Comparison of ENCODE assay signal across 19 cellular contexts in the genomic region with DNA sequence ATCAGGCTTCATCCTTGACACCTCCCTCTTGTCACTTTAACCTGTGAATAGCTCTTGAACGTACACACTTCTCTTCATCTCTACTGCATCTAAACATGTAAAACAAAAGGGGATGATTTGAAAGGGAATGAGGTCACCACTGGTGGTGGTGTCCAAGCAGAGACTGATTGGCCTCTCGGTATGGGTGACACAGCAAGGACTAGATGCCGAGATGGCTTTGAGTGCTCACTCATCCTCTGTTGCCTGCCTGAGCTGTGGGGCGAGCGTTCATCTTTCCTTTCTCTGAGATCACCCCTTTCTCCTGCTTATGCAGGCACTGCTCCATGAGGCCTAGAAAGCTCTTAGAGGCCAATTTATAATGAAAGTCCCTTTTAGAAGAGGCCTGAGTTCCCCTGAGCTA. TPM values are rescaled to one million over a fixed set of nuclear protein-coding genes. Genes with fewer than 3 reads are reported as not detected.
DNase-seq lines count a peak whose midpoint lies in the region; ATAC-seq, FAIRE-seq and TF ChIP-seq lines count a peak whose summit lies in the region.
"Had no signal": no experiment of that assay in that cellular context is flagged by ENCODE, and none has a peak within 500 bp of the region (broad histone marks: within the 10 kb centered on the region; RNA-seq: fewer than 3 reads in every experiment).

No MANE protein-coding gene starts in this region.

- H3K9me3 ChIP-seq in GM12878 (replicated peaks; ENCODE audit: control insufficient read depth, insufficient read depth, low read length) (no peaks in the 10 kb centered on the region), esophagus muscularis mucosa (no peaks in the 10 kb centered on the region)

- H4K20me1 ChIP-seq in GM12878 (ENCODE audit: control insufficient read depth, insufficient read depth): no peaks in the 10 kb centered on the region

- CTCF ChIA-PET in GM12878 (lab: Yijun Ruan, JAX): interaction anchor here (0.6 to 3.2 kb wide), 8 partner anchors 9 to 1138 kb away, joined by 3 to 13 read pairs (median 3); no protein-coding TSS in a partner anchor

- DNase-seq in GM12891 (ENCODE audit: insufficient read length, low spot score): no peak
- DNase-seq in GM12892 (ENCODE audit: insufficient read length): no peak
- DNase-seq in GM12878 (ENCODE audit: low read depth, low spot score): no peak
- DNase-seq in esophagus muscularis mucosa (ENCODE audit: extremely low spot score): peak; percentile 70
- no peak for DNase-seq in cerebellum (ENCODE audit: low spot score)
- DNase-seq in left colon: no peak
- DNase-seq in stimulated activated naive CD8-positive, alpha-beta T cell treated with anti-CD3 and anti-CD28 coated beads, Interleukin-15, Interleukin-2, amounts not matched to agents 100 U/mL and 50 U/mL, for 24 hours: no peak
- DNase-seq in stimulated activated CD4-positive, alpha-beta T cell treated with anti-CD3 and anti-CD28 coated beads, Interleukin-4, amount 100 ng/mL, for 1 hour: no peak
- DNase-seq: C1 segment of cervical spinal cord; Calu3; CD4-positive, alpha-beta memory T cell; COR-L47; DMS153; DND-41; GM23248; H7; HCEC 1CT had no signal

- H2AFZ ChIP-seq in GM12878 (ENCODE audit: control insufficient read depth, low read depth, low read length): peak overlapping the region; percentile 53
- H2AFZ ChIP-seq: GM23248 had no signal

- no peak for TF ChIP-seq RAD21 in GM12878 (IDR thresholded peaks at IDR 0.05; ENCODE audit: insufficient read depth, low read depth, low read length)

- no peak for TF ChIP-seq CTCF in GM12878 (IDR thresholded peaks at IDR 0.05 in 2 of 3, conservative IDR thresholded peaks at IDR 0.05 in 1 of 3; ENCODE audit: control insufficient read depth in 2 of 3, extremely low read depth in 1 of 3, insufficient read depth in 1 of 3, low read depth in 3 of 3, low read length in 3 of 3)
- TF ChIP-seq CTCF in esophagus muscularis mucosa (IDR thresholded peaks at IDR 0.05): no peak

- no peaks in the 10 kb centered on the region for H3K79me2 ChIP-seq in GM12878 (ENCODE audit: control insufficient read depth, insufficient read depth, low read length)

- H3K36me3 ChIP-seq in GM12878 (ENCODE audit: control insufficient read depth in 2 of 2, insufficient read depth in 2 of 2, low read length in 1 of 2) (no peaks in the 10 kb centered on the region), esophagus muscularis mucosa (no peaks in the 10 kb centered on the region)

- SMC1A ChIA-PET in GM12878 (lab: Charles Lee; ENCODE audit: uncharacterized antibody, unreplicated experiment): interaction anchor here (0.7 to 3.8 kb wide), 17 partner anchors 9 to 537 kb away, joined by 3 to 34 read pairs (median 5); no protein-coding TSS in a partner anchor

- TF ChIP-seq POLR2A in GM12891 (IDR thresholded peaks at IDR 0.05; ENCODE audit: low read depth, low read length): no peak
- TF ChIP-seq POLR2A in GM12892 (IDR thresholded peaks at IDR 0.05; ENCODE audit: low read depth, low read length): no peak
- TF ChIP-seq POLR2A in GM12878 (IDR thresholded peaks at IDR 0.05; ENCODE audit: low read depth, low read length): no peak
- TF ChIP-seq POLR2A in esophagus muscularis mucosa (IDR thresholded peaks at IDR 0.05; ENCODE audit: low read depth): no peak

- H3K4me3 ChIP-seq in GM12878 (no peak overlapping the region), esophagus muscularis mucosa (no peak overlapping the region)
- H3K4me3 ChIP-seq: GM23248 had no signal

- POLR2A ChIA-PET in GM12878 (lab: Charles Lee): interaction anchor here (0.6 to 1.5 kb wide), 4 partner anchors 15 to 549 kb away, joined by 3 to 4 read pairs (median 4); no protein-coding TSS in a partner anchor

- H3K4me2 ChIP-seq in GM12878 (ENCODE audit: control insufficient read depth, insufficient read depth): no peak overlapping the region

- H3K4me1 ChIP-seq in GM12878 (ENCODE audit: control insufficient read depth, insufficient read depth, low read length) (peaks cover 14% of the 10 kb centered on the region), esophagus muscularis mucosa (no peaks in the 10 kb centered on the region)

- H3K27me3 ChIP-seq in GM12878 (replicated peaks in 1 of 2; ENCODE audit: control insufficient read depth in 2 of 2, insufficient read depth in 2 of 2, low read length in 1 of 2) (no peaks in the 10 kb centered on the region), esophagus muscularis mucosa (no peaks in the 10 kb centered on the region)

- FAIRE-seq in GM12891 (lab: Jason Lieb, UNC) (peak; percentile 31), GM12892 (lab: Jason Lieb, UNC) (peak; percentile 61), GM12878 (lab: Jason Lieb, UNC) (no peak)
- FAIRE-seq: G401.6, H1 had no signal

- WGBS in GM12878 (ENCODE audit: insufficient coverage, insufficient replicate concordance, low lambda C conversion rate, missing lambda C conversion rate): 99% methylated on average over 5 of the region's 5 CpGs
- WGBS in esophagus muscularis mucosa: 96% methylated on average over 5 of the region's 5 CpGs

- in situ Hi-C loops in GM12878 (cut with MboI): no loop called here

- RAD21 ChIA-PET in GM12878 (lab: Charles Lee; ENCODE audit: unreplicated experiment): interaction anchor here (1.7 to 2.3 kb wide), 3 partner anchors 12 to 92 kb away, joined by 5 to 10 read pairs (median 6); no protein-coding TSS in a partner anchor

- TSS peak; percentile 82 for BruUV-seq in GM12878 (replicated peaks; lab: Mats Ljungman, UMichigan)

- TF ChIP-seq EP300 in GM12878 (IDR thresholded peaks at IDR 0.05; ENCODE audit: borderline replicate concordance in 1 of 2, control insufficient read depth in 1 of 2, low read depth in 2 of 2, low read length in 2 of 2): no peak
- TF ChIP-seq EP300 in esophagus muscularis mucosa (IDR thresholded peaks at IDR 0.05): no peak

- intact Hi-C loops in GM12878 (cut with micrococcal nuclease; ENCODE audit: unreplicated experiment) (no loop called here), esophagus muscularis mucosa (cut with DNase I) (no loop called here), left colon (cut with DNase I, micrococcal nuclease) (no loop called here)

- ATAC-seq in GM12878 (peak; percentile 53), left colon (no peak)
- ATAC-seq in stimulated activated naive CD8-positive, alpha-beta T cell treated with anti-CD3 and anti-CD28 coated beads, Interleukin-15, Interleukin-2, amounts not matched to agents 100 U/mL and 50 U/mL, for 24 hours: no peak

- no peak overlapping the region for H3K9ac ChIP-seq in GM12878 (ENCODE audit: control insufficient read depth, insufficient read depth, low read length)
- H3K9ac ChIP-seq: GM23248 had no signal

- H3K27ac ChIP-seq in GM12878 (ENCODE audit: control insufficient read depth, insufficient read depth) (no peak overlapping the region; the same call in 1 of the 2 replicates), esophagus muscularis mucosa (replicated peaks in 1 of 4) (no peak overlapping the region)
- H3K27ac ChIP-seq: GM23248 had no signal

TF ChIP-seq in GM12891, 5 proteins besides CTCF, POLR2A, EP300 and RAD21:
- no peak for TF ChIP-seq POU2F2 (IDR thresholded peaks at IDR 0.05; ENCODE audit: low read depth, low read length)

TF ChIP-seq in GM12878, 131 proteins besides CTCF, POLR2A, EP300 and RAD21 (continues in another document):
- no peak for TF ChIP-seq BRCA1 (IDR thresholded peaks at IDR 0.05; ENCODE audit: low read depth, low read length)

RNA-seq across cellular contexts. Expression of a gene that starts 51.9 kb away (rescaled TPM):
- polyA plus RNA-seq in GM12891 (2012; ENCODE audit: low read depth, missing spikeins): 570 TPM
- polyA plus RNA-seq in GM12892 (2012; ENCODE audit: missing spikeins): 245 TPM
- 26.3 and 28.5 TPM in 2 replicates for total RNA-seq in GM12878 (2013; cell fraction: nucleolus; rRNA removed)
- total RNA-seq in GM12878 (2014; rRNA removed): 255 and 282 TPM in 2 replicates
- total RNA-seq in GM12878 (2014; rRNA removed; fragmentation: Illumina TruSeq; extraction: Trizol): 318 and 349 TPM in 2 replicates
- 267 and 278 TPM in 2 replicates for total RNA-seq in GM12878 (2021)
- 650 TPM for polyA plus RNA-seq in GM12878 (2011; ENCODE audit: low read depth)
- polyA plus RNA-seq in GM12878 (2011; rRNA removed): 257 and 280 TPM in 2 replicates
- polyA plus RNA-seq in GM12878 (2011; cell fraction: cytosol; rRNA removed): 360 and 365 TPM in 2 replicates
- 136 and 154 TPM in 2 replicates for polyA plus RNA-seq in GM12878 (2011; cell fraction: nucleus; rRNA removed)
- 422 and 604 TPM in 2 replicates for polyA plus RNA-seq in GM12878 (2012)
- polyA plus RNA-seq in GM12878 (2014; fragmentation: Illumina TruSeq; extraction: Trizol): 239 and 335 TPM in 2 replicates
- polyA plus RNA-seq in GM12878 (2014; fragmentation: Nextera tagmentation; extraction: Ambion mirVana): 100 to 1,000 TPM; 108 to 229 TPM
- 384 and 396 TPM in 2 replicates for polyA plus RNA-seq in GM12878 (2014; rRNA removed)
- polyA plus RNA-seq in GM12878 (2016; fragmentation: Nextera tagmentation; extraction: Ambion mirVana): 100 to 1,000 TPM; 721 to 747 TPM
- 62.5 and 68.0 TPM in 2 replicates for polyA minus RNA-seq in GM12878 (2011; rRNA and poly(A)+ RNA removed)
- polyA minus RNA-seq in GM12878 (2011; cell fraction: cytosol; rRNA and poly(A)+ RNA removed): 22.1 and 25.8 TPM in 2 replicates
- polyA minus RNA-seq in GM12878 (2011; cell fraction: nucleus; rRNA and poly(A)+ RNA removed): 28.2 and 46.9 TPM in 2 replicates
- 10 to 100 TPM; 53.6 to 67.9 (median 62.9) TPM for total RNA-seq in esophagus muscularis mucosa
- total RNA-seq in cerebellum: 30.0 TPM
- total RNA-seq in left colon: 100 to 1,000 TPM; 102 to 110 TPM

RNA-seq across cellular contexts. Expression of a gene that starts 52.3 kb away (rescaled TPM):
- polyA plus RNA-seq in GM12891 (2012; ENCODE audit: low read depth, missing spikeins): 25.7 TPM
- polyA plus RNA-seq in GM12892 (2012; ENCODE audit: missing spikeins): 25.3 TPM
- 49.9 and 52.5 TPM in 2 replicates for total RNA-seq in GM12878 (2013; cell fraction: nucleolus; rRNA removed)
- total RNA-seq in GM12878 (2014; rRNA removed): 43.0 and 45.2 TPM in 2 replicates
- total RNA-seq in GM12878 (2014; rRNA removed; fragmentation: Illumina TruSeq; extraction: Trizol): 34.6 and 34.9 TPM in 2 replicates
- total RNA-seq in GM12878 (2021): 31.7 and 33.0 TPM in 2 replicates
- 27.8 TPM for polyA plus RNA-seq in GM12878 (2011; ENCODE audit: low read depth)
- polyA plus RNA-seq in GM12878 (2011; rRNA removed): 44.7 and 56.1 TPM in 2 replicates
- 31.6 and 31.8 TPM in 2 replicates for polyA plus RNA-seq in GM12878 (2011; cell fraction: cytosol; rRNA removed)
- 24.9 and 27.6 TPM in 2 replicates for polyA plus RNA-seq in GM12878 (2011; cell fraction: nucleus; rRNA removed)
- polyA plus RNA-seq in GM12878 (2012): 30.4 and 32.4 TPM in 2 replicates
- polyA plus RNA-seq in GM12878 (2014; fragmentation: Illumina TruSeq; extraction: Trizol): 40.9 and 53.2 TPM in 2 replicates
- 10 to 100 TPM in 1 of 2 experiments, 1 to 10 TPM in 1; 8.8 to 17.8 TPM for polyA plus RNA-seq in GM12878 (2014; fragmentation: Nextera tagmentation; extraction: Ambion mirVana)
- polyA plus RNA-seq in GM12878 (2014; rRNA removed): 36.3 and 37.2 TPM in 2 replicates
- 10 to 100 TPM; 50.8 to 52.5 TPM for polyA plus RNA-seq in GM12878 (2016; fragmentation: Nextera tagmentation; extraction: Ambion mirVana)
- polyA minus RNA-seq in GM12878 (2011; rRNA and poly(A)+ RNA removed): 22.4 and 26.1 TPM in 2 replicates
- polyA minus RNA-seq in GM12878 (2011; cell fraction: cytosol; rRNA and poly(A)+ RNA removed): 8.8 and 9.9 TPM in 2 replicates
- polyA minus RNA-seq in GM12878 (2011; cell fraction: nucleus; rRNA and poly(A)+ RNA removed): 15.4 and 21.9 TPM in 2 replicates
- total RNA-seq in esophagus muscularis mucosa: 10 to 100 TPM; 19.5 to 33.4 (median 26.2) TPM
- 17.1 TPM for total RNA-seq in cerebellum
- total RNA-seq in left colon: 10 to 100 TPM; 28.5 to 34.2 TPM
